In genomic region chr6:52297433-52297832, GRCh38 we compare ENCODE assay signal across 14 cellular contexts. TPM values are rescaled to one million over a fixed set of nuclear protein-coding genes. Genes with fewer than 3 reads are reported as not detected.
DNase-seq lines count a peak whose midpoint lies in the region; ATAC-seq lines count a peak whose summit lies in the region.
"Had no signal": no experiment of that assay in that cellular context is flagged by ENCODE, and none has a peak within 500 bp of the region (broad histone marks: within the 10 kb centered on the region; RNA-seq: fewer than 3 reads in every experiment).

No MANE protein-coding gene starts in this region.

- DNase-seq in activated CD4-positive, CD25-positive, alpha-beta regulatory T cell (lab: John Stamatoyannopoulos, UW): no peak
- DNase-seq in MV-4-11 (lab: John Stamatoyannopoulos, UW) (peak; percentile 63), hepatic stellate cell (ENCODE audit: low spot score) (no peak), COR-L47 (lab: John Stamatoyannopoulos, UW) (no peak)
- DNase-seq in naive thymus-derived CD8-positive, alpha-beta T cell: no peak
- DNase-seq: foreskin fibroblast, GOT3, retina had no signal

- peak overlapping the region in 8 of 10 donors; percentile 27 to 92 (median 70) for H3K27ac Mint-ChIP-seq in naive thymus-derived CD8-positive, alpha-beta T cell

- ATAC-seq in activated CD4-positive, CD25-positive, alpha-beta regulatory T cell treated with anti-CD3 and anti-CD28 coated beads, Interleukin-2, amount 50 U/mL, for 24 hours: peak; percentile 15 to 21
- ATAC-seq in GM21529 (IDR thresholded peaks at IDR 0.05; ENCODE audit: unreplicated experiment) (peak; percentile 46), HG02973 (IDR thresholded peaks at IDR 0.05; ENCODE audit: unreplicated experiment) (no peak)
- ATAC-seq in naive thymus-derived CD8-positive, alpha-beta T cell: no peak

- H3K27me3 Mint-ChIP-seq in naive thymus-derived CD8-positive, alpha-beta T cell: no peaks in the 10 kb centered on the region

- H3K9me3 Mint-ChIP-seq in naive thymus-derived CD8-positive, alpha-beta T cell: peaks cover 0 to 10% (median 0%) of the 10 kb centered on the region in 9 donors

- H3K36me3 Mint-ChIP-seq in naive thymus-derived CD8-positive, alpha-beta T cell: peaks cover 0 to 1% (median 0%) of the 10 kb centered on the region in 3 donors

- H3K4me1 Mint-ChIP-seq in naive thymus-derived CD8-positive, alpha-beta T cell: peaks cover 11 to 53% (median 34%) of the 10 kb centered on the region in 4 donors

- POLR2A ChIA-PET in naive thymus-derived CD8-positive, alpha-beta T cell (lab: Charles Lee): interaction anchor here (0.6 to 1.2 kb wide), 3 partner anchors 10 to 105 kb away, joined by 3 to 4 read pairs (median 3); no protein-coding TSS in a partner anchor

- peak overlapping the region in 3 of 10 donors; percentile 30 to 74 (median 34) for H3K4me3 Mint-ChIP-seq in naive thymus-derived CD8-positive, alpha-beta T cell

RNA-seq across cellular contexts. Expression of gene MCM3, which starts 12.9 kb away (rescaled TPM):
- 10 to 100 TPM; 47.4 to 48.9 TPM for total RNA-seq in naive thymus-derived CD8-positive, alpha-beta T cell
- polyA plus RNA-seq in naive thymus-derived CD8-positive, alpha-beta T cell: 10 to 100 TPM; 45.5 to 63.5 (median 57.7) TPM

RNA-seq across cellular contexts. Expression of gene IL17F, which starts 53.1 kb away (rescaled TPM):
- total RNA-seq in naive thymus-derived CD8-positive, alpha-beta T cell: not detected
- polyA plus RNA-seq in naive thymus-derived CD8-positive, alpha-beta T cell: under 1 TPM in 2 of 3 donors, not detected in 1; 0.21 to 0.34 TPM
- total RNA-seq: A673, cerebellum, lung had no signal

Comparison
In these comparisons a context has a peak if more than half of its experiments do, and no peak if none do; other contexts are left out.
1. ATAC-seq: peak in activated CD4-positive, CD25-positive, alpha-beta regulatory T cell treated with anti-CD3 and anti-CD28 coated beads, Interleukin-2, amount 50 U/mL, for 24 hours (2 of 2) and GM21529 (single experiment); none in naive thymus-derived CD8-positive, alpha-beta T cell (0 of 2) and HG02973 (single experiment).